Comparison of ENCODE assay signal across 19 cellular contexts in genomic region chr10:86170255-86171153, GRCh38.
DNase-seq lines count a peak whose midpoint lies in the region; ATAC-seq and TF ChIP-seq lines count a peak whose summit lies in the region.
"Had no signal": no experiment of that assay in that cellular context is flagged by ENCODE, and none has a peak within 500 bp of the region (broad histone marks: within the 10 kb centered on the region; RNA-seq: fewer than 3 reads in every experiment).

No MANE protein-coding gene starts in this region.

- H3K4me1 Mint-ChIP-seq in endodermal cell, result no peaks in the 10 kb centered on the region
- H3K4me1 Mint-ChIP-seq: naive thymus-derived CD8-positive, alpha-beta T cell; stimulated activated effector memory CD8-positive, alpha-beta T cell treated with anti-CD3 and anti-CD28 coated beads, Interleukin-12 subunit alpha, Interleukin-12 subunit beta, amount 100 ng/mL, for 72 hours had no signal

- POLR2A ChIA-PET in GM10248 (lab: Yijun Ruan, JAX), result no interaction called here

- H3K27me3 ChIP-seq in sigmoid colon (no peaks in the 10 kb centered on the region), endodermal cell (ENCODE audit: control insufficient read depth, insufficient read depth, low read length, poor library complexity, severe bottlenecking) (no peaks in the 10 kb centered on the region)
- H3K27me3 ChIP-seq: right atrium auricular region, uterus had no signal

- no peaks in the 10 kb centered on the region for H3K27me3 Mint-ChIP-seq in endodermal cell (ENCODE audit: insufficient read depth)

- H3K4me3 ChIP-seq in sigmoid colon (no peak overlapping the region), endodermal cell (ENCODE audit: low read length) (no peak overlapping the region)
- H3K4me3 ChIP-seq: right atrium auricular region, uterus had no signal

- ATAC-seq in GM19395 (IDR thresholded peaks at IDR 0.05; ENCODE audit: unreplicated experiment), result peak; percentile 53
- ATAC-seq in HG03175 (IDR thresholded peaks at IDR 0.05; ENCODE audit: unreplicated experiment), result peak; percentile 43
- ATAC-seq: left ventricle myocardium superior; naive thymus-derived CD8-positive, alpha-beta T cell; stimulated activated effector memory CD8-positive, alpha-beta T cell treated with anti-CD3 and anti-CD28 coated beads, Interleukin-12 subunit alpha, Interleukin-12 subunit beta, amount 100 ng/mL, for 72 hours had no signal

- TF ChIP-seq POLR2A in sigmoid colon (IDR thresholded peaks at IDR 0.05), result no peak

- H3K36me3 ChIP-seq in sigmoid colon (no peaks in the 10 kb centered on the region), endodermal cell (ENCODE audit: control insufficient read depth, insufficient read depth, low read length) (no peaks in the 10 kb centered on the region)
- H3K36me3 ChIP-seq: right atrium auricular region, uterus had no signal

- 65 to 85% methylated on average over 16 of the region's 16 CpGs for WGBS in sigmoid colon, 2 donors
- WGBS in endodermal cell (ENCODE audit: insufficient coverage in 1 of 2, insufficient read length in 1 of 2), 2 experiments, result 88 to 90% methylated on average over 14 to 16 of the region's 16 CpGs

- no peak overlapping the region for H3K4me3 Mint-ChIP-seq in endodermal cell
- H3K4me3 Mint-ChIP-seq: activated T-helper 1 cell treated with anti-CD3 and anti-CD28 coated beads, Interleukin-12 subunit alpha, Interleukin-12 subunit beta, Interleukin-2, Interleukin-4 antibody, amounts not matched to agents 30 ng/mL and 10 ng/mL and 1 ng/mL, durations not matched to agents 14 hours and 24 hours and 36 hours; naive thymus-derived CD8-positive, alpha-beta T cell; stimulated activated effector memory CD8-positive, alpha-beta T cell treated with anti-CD3 and anti-CD28 coated beads, Interleukin-12 subunit alpha, Interleukin-12 subunit beta, amount 100 ng/mL, for 72 hours had no signal

- H3K27ac Mint-ChIP-seq in endodermal cell, result no peak overlapping the region
- H3K27ac Mint-ChIP-seq: activated T-helper 1 cell treated with anti-CD3 and anti-CD28 coated beads, Interleukin-12 subunit alpha, Interleukin-12 subunit beta, Interleukin-2, Interleukin-4 antibody, amounts not matched to agents 30 ng/mL and 10 ng/mL and 1 ng/mL, durations not matched to agents 14 hours and 24 hours and 36 hours; naive thymus-derived CD8-positive, alpha-beta T cell; stimulated activated effector memory CD8-positive, alpha-beta T cell treated with anti-CD3 and anti-CD28 coated beads, Interleukin-12 subunit alpha, Interleukin-12 subunit beta, amount 100 ng/mL, for 72 hours had no signal

- no peaks in the 10 kb centered on the region for H3K36me3 Mint-ChIP-seq in endodermal cell (ENCODE audit: low read depth)
- H3K36me3 Mint-ChIP-seq: naive thymus-derived CD8-positive, alpha-beta T cell; stimulated activated effector memory CD8-positive, alpha-beta T cell treated with anti-CD3 and anti-CD28 coated beads, Interleukin-12 subunit alpha, Interleukin-12 subunit beta, amount 100 ng/mL, for 72 hours had no signal

- TF ChIP-seq CTCF in sigmoid colon (IDR thresholded peaks at IDR 0.05) (no peak), endodermal cell (conservative IDR thresholded peaks at IDR 0.05) (no peak), GM10248 (IDR thresholded peaks at IDR 0.05; ENCODE audit: control extremely low read depth, extremely low read depth, low read depth, missing control alignments) (no peak)

- intact Hi-C loops in sigmoid colon (cut with DNase I), result no loop called here

- DNase-seq in OCI-M1 (lab: John Stamatoyannopoulos, UW) (peak; percentile 63), sigmoid colon (peak; percentile 41), RKO (ENCODE audit: low spot score) (no peak), endodermal cell (no peak), GM10248 (ENCODE audit: extremely low spot score) (no peak)
- DNase-seq: dermis blood vessel endothelial cell; H7; left ventricle myocardium superior; naive thymus-derived CD8-positive, alpha-beta T cell; NCI-H1436; NCI-H524; stimulated activated CD4-positive, alpha-beta T cell treated with anti-CD3 and anti-CD28 coated beads, Interleukin-4, amount 100 ng/mL, for 24 hours; uterus had no signal

- CTCF ChIA-PET in GM10248 (lab: Yijun Ruan, JAX), result interaction anchor here (1.0 kb wide), 1 partner anchor 11 kb away, joined by 3 read pairs; no protein-coding TSS in a partner anchor

- H3K9me3 Mint-ChIP-seq in endodermal cell, result no peaks in the 10 kb centered on the region
- H3K9me3 Mint-ChIP-seq: activated T-helper 1 cell treated with anti-CD3 and anti-CD28 coated beads, Interleukin-12 subunit alpha, Interleukin-12 subunit beta, Interleukin-2, Interleukin-4 antibody, amounts not matched to agents 30 ng/mL and 10 ng/mL and 1 ng/mL, durations not matched to agents 14 hours and 24 hours and 36 hours; naive thymus-derived CD8-positive, alpha-beta T cell; stimulated activated effector memory CD8-positive, alpha-beta T cell treated with anti-CD3 and anti-CD28 coated beads, Interleukin-12 subunit alpha, Interleukin-12 subunit beta, amount 100 ng/mL, for 72 hours had no signal

- no peak overlapping the region for H3K27ac ChIP-seq in sigmoid colon
- no peak overlapping the region for H3K27ac ChIP-seq in endodermal cell (ENCODE audit: low read depth, low read length)
- H3K27ac ChIP-seq: C4-2B, right atrium auricular region, uterus had no signal

- H3K4me1 ChIP-seq in sigmoid colon (no peaks in the 10 kb centered on the region), endodermal cell (ENCODE audit: control insufficient read depth, insufficient read depth, low read length) (no peaks in the 10 kb centered on the region)
- H3K4me1 ChIP-seq: right atrium auricular region, uterus had no signal

- H3K9me3 ChIP-seq in sigmoid colon (no peaks in the 10 kb centered on the region), endodermal cell (ENCODE audit: control insufficient read depth, low read length) (no peaks in the 10 kb centered on the region)
- H3K9me3 ChIP-seq: right atrium auricular region, uterus had no signal

- no peak overlapping the region for H3K9ac ChIP-seq in endodermal cell (ENCODE audit: extremely low read depth, low read length, poor library complexity, severe bottlenecking)

- TF ChIP-seq EP300 in sigmoid colon (IDR thresholded peaks at IDR 0.05), result no peak

Comparison
In these comparisons a context has a peak if more than half of its experiments do, and no peak if none do; other contexts are left out.
1. DNase-seq: peak in OCI-M1 (single experiment) and sigmoid colon (single experiment); none in RKO (single experiment), endodermal cell (single experiment) and GM10248 (single experiment).